8 cellular contexts compared by ENCODE assay signal in the genomic region with DNA sequence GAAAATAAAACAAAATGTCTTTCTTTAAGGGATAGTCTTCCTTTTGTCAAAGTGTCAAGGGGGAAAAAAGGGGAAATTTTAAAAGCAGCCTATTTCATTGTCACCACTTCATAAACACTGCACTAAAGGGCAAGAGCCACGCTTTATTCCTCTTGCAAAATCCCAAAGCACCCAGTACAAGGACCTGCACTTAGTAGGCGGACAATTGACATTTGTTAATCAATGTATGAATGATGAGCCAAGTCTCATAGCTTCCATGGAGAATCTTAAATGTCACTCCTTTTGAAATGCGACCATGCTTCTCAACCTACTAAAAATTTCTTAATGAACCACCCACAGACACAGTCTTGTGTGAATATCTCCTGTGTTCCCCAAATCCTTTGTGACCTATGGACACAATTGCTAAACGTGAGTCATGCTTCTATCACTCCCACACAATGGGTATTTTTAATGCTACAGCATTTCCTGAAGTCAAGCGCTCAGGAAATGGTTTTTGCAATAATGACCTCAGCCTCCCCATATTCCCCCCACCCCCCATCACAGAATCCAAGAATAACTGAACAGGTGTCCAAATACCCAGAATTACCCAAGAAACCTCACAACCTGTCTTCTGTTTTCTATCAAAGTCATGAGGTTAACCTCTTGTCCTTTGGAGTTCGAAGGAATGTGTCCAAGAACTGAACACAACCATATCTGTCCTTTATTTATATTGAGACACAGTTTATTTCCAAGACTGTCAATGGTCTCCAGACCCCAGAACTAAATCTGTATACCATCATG.
A peak's percentile ranks its signal among the peaks of the same experiment; 100 is the strongest.
DNase-seq lines count a peak whose midpoint lies in the region; ATAC-seq and TF ChIP-seq lines count a peak whose summit lies in the region.

No MANE protein-coding gene starts in this region.

- ATAC-seq in GM21825 (IDR thresholded peaks at IDR 0.05; ENCODE audit: unreplicated experiment), result peak; percentile 50
- ATAC-seq in body of pancreas, result peak; percentile 87

- H3K36me3 ChIP-seq in body of pancreas (replicated peaks in 1 of 2; ENCODE audit: insufficient read depth in 1 of 2, low read depth in 2 of 2) (no peaks in the 10 kb centered on the region), muscle layer of duodenum (ENCODE audit: control insufficient read depth in 1 of 2, insufficient read depth in 2 of 2, low read length in 2 of 2) (no peaks in the 10 kb centered on the region)

- H3K4me1 ChIP-seq in body of pancreas (peaks cover 59% of the 10 kb centered on the region), muscle layer of duodenum (ENCODE audit: control insufficient read depth in 1 of 2, insufficient read depth in 2 of 2, low read length in 2 of 2) (peaks cover 10 to 14% of the 10 kb centered on the region in 2 donors)

- TF ChIP-seq POLR2A in body of pancreas (IDR thresholded peaks at IDR 0.05), result peak in 1 of 3 donors; percentile 15

- DNase-seq in GM12864 (ENCODE audit: low read depth) (peak; percentile 87), NAMALWA (ENCODE audit: low spot score) (peak; percentile 4), body of pancreas (peak; percentile 59 to 83 (median 64)), midbrain (lab: John Stamatoyannopoulos, UW) (no peak)
- no peak for DNase-seq in stimulated activated CD4-positive, alpha-beta T cell treated with anti-CD3 and anti-CD28 coated beads, Interleukin-12 subunit alpha, Interleukin-12 subunit beta, amount 100 ng/mL, for 4 hours
- no peak for DNase-seq in central memory CD4-positive, alpha-beta T cell

- H3K9me3 ChIP-seq in body of pancreas, result no peaks in the 10 kb centered on the region
- no peaks in the 10 kb centered on the region for H3K9me3 ChIP-seq in muscle layer of duodenum (ENCODE audit: control insufficient read depth in 1 of 2, low read length in 2 of 2)

- H3K27ac ChIP-seq in body of pancreas (peak overlapping the region; percentile 65 to 91 (median 84)), muscle layer of duodenum (ENCODE audit: low read length) (peak overlapping the region; percentile 35)

- H3K4me3 ChIP-seq in GM12864 (ENCODE audit: low read depth, low read length), result no peak overlapping the region
- H3K4me3 ChIP-seq in body of pancreas, result no peak overlapping the region
- no peak overlapping the region for H3K4me3 ChIP-seq in muscle layer of duodenum (ENCODE audit: low read depth in 1 of 2, low read length in 2 of 2)

- intact Hi-C loops in body of pancreas (cut with DNase I), result no loop called here

- H3K27me3 ChIP-seq in body of pancreas, result no peaks in the 10 kb centered on the region
- H3K27me3 ChIP-seq in muscle layer of duodenum (ENCODE audit: low read depth, low read length), result no peaks in the 10 kb centered on the region

- TF ChIP-seq CTCF in GM12864 (IDR thresholded peaks at IDR 0.05; ENCODE audit: low read depth, low read length, missing control alignments) (no peak), body of pancreas (IDR thresholded peaks at IDR 0.05) (no peak)

- WGBS in body of pancreas, 2 donors, result 41% methylated on average over 6 of the region's 6 CpGs

Comparison
In these comparisons a context has a peak if more than half of its experiments do, and no peak if none do; other contexts are left out.
1. DNase-seq: peak in GM12864 (single experiment), NAMALWA (single experiment) and body of pancreas (4 of 4); none in midbrain (single experiment), stimulated activated CD4-positive, alpha-beta T cell treated with anti-CD3 and anti-CD28 coated beads, Interleukin-12 subunit alpha, Interleukin-12 subunit beta, amount 100 ng/mL, for 4 hours (single experiment) and central memory CD4-positive, alpha-beta T cell (single experiment).